8 cellular contexts compared by ENCODE assay signal in the genomic region with DNA sequence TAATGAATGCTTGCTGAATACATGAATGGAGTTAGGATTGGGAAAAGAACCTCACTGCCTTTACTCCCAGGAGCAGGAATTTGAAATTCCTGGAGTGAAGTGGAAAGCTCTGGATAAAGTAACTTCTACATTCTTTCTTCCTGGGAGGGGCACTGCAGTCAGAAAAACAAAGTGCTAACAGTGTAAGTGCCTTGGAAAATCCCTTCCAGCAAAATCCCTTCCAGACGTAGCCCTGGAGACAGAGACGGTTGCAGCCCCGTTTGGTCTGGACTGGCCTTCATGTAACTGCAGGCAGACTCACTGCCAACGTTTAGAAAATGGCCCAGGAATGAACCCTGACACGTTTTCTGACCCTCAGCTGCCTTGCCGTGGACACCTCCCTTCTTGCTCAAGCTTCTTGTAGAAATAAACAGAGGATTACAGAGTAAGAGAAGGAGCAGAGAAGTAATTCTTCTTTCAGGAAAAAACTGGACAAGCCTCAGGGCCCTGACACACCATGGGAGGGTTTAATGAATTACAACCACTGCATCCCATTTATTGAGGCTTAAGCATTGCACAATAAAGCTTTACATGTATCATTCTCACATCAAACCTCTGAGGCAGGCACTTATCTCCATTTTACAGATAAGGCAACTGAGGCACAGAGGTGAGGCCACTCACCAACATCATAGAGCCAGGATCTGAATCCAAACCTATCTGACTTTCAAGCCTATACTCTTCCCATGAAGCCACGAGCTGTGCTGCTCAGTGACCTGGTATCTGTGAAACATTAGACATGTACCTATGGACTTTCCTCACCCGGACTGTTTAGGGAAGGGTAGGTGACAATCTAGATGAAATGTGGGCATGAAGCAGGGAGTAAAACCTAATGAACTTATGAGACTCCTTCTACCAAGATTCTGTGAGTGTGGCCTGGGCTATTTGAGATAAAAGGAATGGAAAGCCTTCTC. TPM values are rescaled to one million over a fixed set of nuclear protein-coding genes. Genes with fewer than 3 reads are reported as not detected.
DNase-seq lines count a peak whose midpoint lies in the region; ATAC-seq and TF ChIP-seq lines count a peak whose summit lies in the region.

No MANE protein-coding gene starts in this region.

- no peaks in the 10 kb centered on the region for H3K9me3 Mint-ChIP-seq in activated CD8-positive, alpha-beta T cell treated with anti-CD3 and anti-CD28 coated beads for 36 hours

- H3K4me1 Mint-ChIP-seq in activated CD8-positive, alpha-beta T cell treated with anti-CD3 and anti-CD28 coated beads for 36 hours (ENCODE audit: low read depth) = peaks cover 98% of the 10 kb centered on the region

- no peaks in the 10 kb centered on the region for H3K36me3 ChIP-seq in rectal smooth muscle tissue (ENCODE audit: control insufficient read depth, insufficient read depth, low read length)

- peak; percentile 80 for DNase-seq in ELF-1 (ENCODE audit: low read depth, low spot score)
- no peak for DNase-seq in activated CD8-positive, alpha-beta T cell treated with anti-CD3 and anti-CD28 coated beads for 36 hours
- peak; percentile 76 for DNase-seq in Right ventricle myocardium superior
- DNase-seq in NCI-H510A (lab: John Stamatoyannopoulos, UW) = no peak
- DNase-seq in NCI-H187 (lab: John Stamatoyannopoulos, UW) = no peak
- DNase-seq in GM19238 (ENCODE audit: insufficient read length, low spot score) = no peak

- peaks cover 28% of the 10 kb centered on the region for H3K36me3 Mint-ChIP-seq in activated CD8-positive, alpha-beta T cell treated with anti-CD3 and anti-CD28 coated beads for 36 hours (ENCODE audit: low read depth)

- H3K4me3 Mint-ChIP-seq in activated CD8-positive, alpha-beta T cell treated with anti-CD3 and anti-CD28 coated beads for 36 hours = peak overlapping the region; percentile 73

- CTCF ChIA-PET in activated CD8-positive, alpha-beta T cell treated with anti-CD3 and anti-CD28 coated beads for 36 hours (lab: Charles Lee) = interaction anchor here (2.0 to 3.1 kb wide), 5 partner anchors 8 to 56 kb away, joined by 5 to 23 read pairs (median 17); a partner anchor contains a TSS

- no peak for ATAC-seq in activated CD8-positive, alpha-beta T cell treated with anti-CD3 and anti-CD28 coated beads for 36 hours
- peak; percentile 18 for ATAC-seq in Right ventricle myocardium superior (ENCODE audit: poor library complexity)
- no peak for ATAC-seq in HG02884 (IDR thresholded peaks at IDR 0.05; ENCODE audit: unreplicated experiment)

- H3K27ac Mint-ChIP-seq in activated CD8-positive, alpha-beta T cell treated with anti-CD3 and anti-CD28 coated beads for 36 hours = peak overlapping the region; percentile 98

- H3K27me3 ChIP-seq in rectal smooth muscle tissue (ENCODE audit: control insufficient read depth, insufficient read depth, low read length) = no peaks in the 10 kb centered on the region

- no peaks in the 10 kb centered on the region for H3K27me3 Mint-ChIP-seq in activated CD8-positive, alpha-beta T cell treated with anti-CD3 and anti-CD28 coated beads for 36 hours

- peaks cover 76% of the 10 kb centered on the region for H3K4me1 ChIP-seq in rectal smooth muscle tissue (ENCODE audit: control insufficient read depth, insufficient read depth, low read length)

- H3K27ac ChIP-seq in rectal smooth muscle tissue (ENCODE audit: low read depth, low read length) = peak overlapping the region; percentile 87

- H3K9ac ChIP-seq in rectal smooth muscle tissue (ENCODE audit: low read length) = peak overlapping the region; percentile 8

- intact Hi-C loops in activated CD8-positive, alpha-beta T cell treated with anti-CD3 and anti-CD28 coated beads for 36 hours (cut with micrococcal nuclease) = no loop called here
- intact Hi-C loops in Right ventricle myocardium superior (cut with DNase I) = no loop called here

- POLR2A ChIA-PET in activated CD8-positive, alpha-beta T cell treated with anti-CD3 and anti-CD28 coated beads for 36 hours (lab: Charles Lee) = interaction anchor here (0.8 to 3.1 kb wide), 4 partner anchors 8 to 60 kb away, joined by 3 to 29 read pairs (median 4); a partner anchor contains a TSS

- no peak overlapping the region for H3K4me3 ChIP-seq in rectal smooth muscle tissue (ENCODE audit: low read length)

- TF ChIP-seq CTCF in activated CD8-positive, alpha-beta T cell treated with anti-CD3 and anti-CD28 coated beads for 36 hours (IDR thresholded peaks at IDR 0.05) = no peak

RNA-seq across cellular contexts. Expression of a gene that starts 7.8 kb away (rescaled TPM):
- total RNA-seq in activated CD8-positive, alpha-beta T cell treated with anti-CD3 and anti-CD28 coated beads for 36 hours = 10 to 100 TPM; 18.3 to 18.9 TPM
- total RNA-seq in Right ventricle myocardium superior = 29.1 TPM

RNA-seq across cellular contexts. Expression of a gene that starts 23.2 kb away (rescaled TPM):
- under 1 TPM; 0.27 to 0.38 TPM for total RNA-seq in activated CD8-positive, alpha-beta T cell treated with anti-CD3 and anti-CD28 coated beads for 36 hours
- total RNA-seq in Right ventricle myocardium superior = 2.2 TPM

Comparison
In these comparisons a context has a peak if more than half of its experiments do, and no peak if none do; other contexts are left out.
1. DNase-seq: peak in ELF-1 (single experiment) and Right ventricle myocardium superior (single experiment); none in activated CD8-positive, alpha-beta T cell treated with anti-CD3 and anti-CD28 coated beads for 36 hours (single experiment), NCI-H510A (single experiment), NCI-H187 (0 of 2) and GM19238 (single experiment).